Comparison of ENCODE assay signal across 25 cellular contexts in the genomic region with DNA sequence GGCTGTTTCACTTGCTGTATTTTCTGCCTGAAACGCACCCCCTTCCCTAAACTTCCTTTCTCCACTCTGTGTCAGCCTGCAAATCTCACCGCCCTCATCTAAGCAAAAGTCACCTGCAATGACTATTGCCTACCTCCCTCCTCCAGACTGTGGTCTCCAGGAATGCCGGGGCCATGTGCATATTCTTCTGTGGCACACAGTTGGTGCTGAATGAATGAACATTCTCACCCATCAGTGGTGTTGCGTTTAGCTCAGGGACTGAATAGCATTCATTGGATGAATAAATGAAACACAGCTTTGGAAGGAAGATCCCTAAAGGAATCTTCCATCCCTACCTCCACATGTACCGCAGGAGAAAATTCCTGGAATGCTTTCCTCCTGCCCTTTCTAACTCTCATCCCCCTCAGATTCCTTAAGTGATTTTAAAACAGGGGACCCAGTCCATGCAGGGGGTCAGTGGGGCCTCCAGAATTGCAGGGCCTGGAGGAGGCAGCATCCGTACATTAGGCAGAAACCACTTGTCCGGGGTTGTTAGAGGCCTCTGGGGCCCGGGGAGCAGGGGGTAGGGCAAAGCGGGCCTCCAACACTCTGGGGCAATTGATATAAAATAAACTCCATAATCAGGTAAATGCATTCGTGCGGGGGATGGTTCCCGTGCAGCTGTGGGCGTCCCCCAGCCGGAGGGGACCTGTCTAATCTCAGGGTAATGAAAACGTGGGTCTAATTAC. TPM values are rescaled to one million over a fixed set of nuclear protein-coding genes. Genes with fewer than 3 reads are reported as not detected.
"Had no signal": no experiment of that assay in that cellular context is flagged by ENCODE, and none has a peak within 500 bp of the region (broad histone marks: within the 10 kb centered on the region; RNA-seq: fewer than 3 reads in every experiment).

No MANE protein-coding gene starts in this region.

- FAIRE-seq: astrocyte, TTC549 had no signal

- H3K4me3 ChIP-seq: cardiac muscle cell, SK-N-MC had no signal

- H3K36me3 ChIP-seq: cardiac muscle cell had no signal

- H3K27ac ChIP-seq: cardiac muscle cell, SK-N-MC, VCaP had no signal

- DNase-seq: activated CD4-positive, alpha-beta memory T cell treated with anti-CD3 and anti-CD28 coated beads, Interleukin-2, amount 10 ng/mL, durations not matched to agents 7 days and 5 days; activated CD4-positive, alpha-beta T cell treated with anti-CD3 and anti-CD28 coated beads for 36 hours; activated CD4-positive, alpha-beta T cell treated with anti-CD3 and anti-CD28 coated beads, Interleukin-2, amount 50 U/mL, for 1 hour; activated gamma-delta T cell; activated naive CD4-positive, alpha-beta T cell treated with anti-CD3 and anti-CD28 coated beads for 36 hours; activated T-cell treated with anti-CD3 and anti-CD28 coated beads for 4 hours; activated T-cell treated with anti-CD3 and anti-CD28 coated beads, Interleukin-2, amount 50 U/mL, for 48 hours; amygdala; cerebellar nuclear complex; Kasumi-1; NCI-H1105 treated with DMSO at 0.1 percent for 48 hours; NCI-H1436 treated with DMSO at 0.1 percent for 48 hours; NCI-H187 treated with DMSO at 0.1 percent for 48 hours; NCI-H2081 treated with DMSO at 0.1 percent for 48 hours; NCI-H446; NCI-H524; SIG-M5; T-cell; T-helper 2 cell; T1000 had no signal

RNA-seq across cellular contexts. Expression of gene PTGS1, which starts 28.3 kb away (rescaled TPM):
- total RNA-seq: activated naive CD4-positive, alpha-beta T cell treated with anti-CD3 and anti-CD28 coated beads for 36 hours had no signal
- polyA plus RNA-seq: cardiac muscle cell had no signal
